ENCODE assay signal across 9 cellular contexts in the genomic region with DNA sequence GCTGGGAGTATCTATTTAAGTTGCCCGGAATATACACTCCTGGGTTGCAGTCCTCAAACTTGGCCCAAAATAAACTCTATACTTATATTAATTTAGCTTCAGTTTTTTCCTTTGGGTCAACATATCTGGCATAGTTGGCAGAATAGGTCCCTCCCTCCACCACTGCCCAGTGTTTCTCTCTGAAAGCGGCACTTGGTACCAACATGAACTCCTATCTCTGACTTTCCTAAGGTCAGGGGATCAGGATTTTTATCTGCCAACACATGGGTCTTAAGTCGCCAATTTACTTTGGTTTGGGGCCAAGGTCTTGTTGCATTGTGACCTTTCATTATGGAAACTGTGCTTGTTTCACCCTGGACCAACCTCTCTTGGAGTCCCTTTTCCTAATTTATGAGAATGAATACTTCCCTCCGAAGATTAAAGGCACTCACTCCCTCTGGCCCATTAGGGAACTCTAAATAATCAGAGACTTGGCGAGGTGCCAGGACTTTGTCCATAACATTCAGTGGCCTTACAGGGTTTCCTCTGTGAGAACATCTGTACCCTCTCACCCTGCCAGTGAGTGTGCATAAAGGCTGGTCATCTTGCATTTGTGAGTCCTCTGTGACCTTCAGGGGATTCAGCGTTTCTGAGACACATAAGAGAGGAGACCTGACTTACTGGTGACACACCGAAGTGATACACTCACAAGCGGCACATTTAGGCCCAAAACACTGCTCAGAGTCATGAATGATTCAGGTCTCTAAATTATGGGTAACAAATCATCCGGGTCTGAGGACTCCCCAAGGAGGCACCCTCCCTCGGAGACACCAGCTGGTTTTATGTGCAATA. TPM values are rescaled to one million over a fixed set of nuclear protein-coding genes. Genes with fewer than 3 reads are reported as not detected.
A peak's percentile ranks its signal among the peaks of the same experiment; 100 is the strongest.
DNase-seq lines count a peak whose midpoint lies in the region; ATAC-seq and TF ChIP-seq lines count a peak whose summit lies in the region.
"Had no signal": no experiment of that assay in that cellular context is flagged by ENCODE, and none has a peak within 500 bp of the region (broad histone marks: within the 10 kb centered on the region; RNA-seq: fewer than 3 reads in every experiment).

No MANE protein-coding gene starts in this region.

- DNase-seq in CD1c-positive myeloid dendritic cell (ENCODE audit: extremely low spot score) (peak; percentile 7), NCI-H146 treated with DMSO at 0.1 percent for 48 hours (lab: John Stamatoyannopoulos, UW; ENCODE audit: unreplicated experiment) (peak; percentile 17), colonic mucosa (peak; percentile 42), myocyte (ENCODE audit: low read depth) (peak; percentile 48), WTC11 (ENCODE audit: low spot score) (no peak), hippocampal formation (lab: John Stamatoyannopoulos, UW) (no peak)

- intact Hi-C loops in colonic mucosa (cut with DNase I) = loop anchor here (5.0 kb wide), 1 partner anchor 40 kb away; no protein-coding TSS in a partner anchor

- POLR2A ChIA-PET in WTC11 (lab: Charles Lee) = no interaction called here

- H3K4me1 Mint-ChIP-seq in WTC11 = peaks cover 14% of the 10 kb centered on the region

- no peaks in the 10 kb centered on the region for H3K36me3 Mint-ChIP-seq in WTC11

- CTCF ChIA-PET in WTC11 (lab: Charles Lee) = no interaction called here

- no peaks in the 10 kb centered on the region for H3K9me3 ChIP-seq in colonic mucosa

- H3K4me3 Mint-ChIP-seq in WTC11 = no peak overlapping the region

- no peak overlapping the region for H3K9ac ChIP-seq in colonic mucosa (ENCODE audit: low read depth in 2 of 2, low read length in 2 of 2)
- H3K9ac ChIP-seq: KMS-11 had no signal

- H3K27me3 ChIP-seq in colonic mucosa = no peaks in the 10 kb centered on the region

- H3K27ac Mint-ChIP-seq in WTC11 = no peak overlapping the region

- no peak overlapping the region for H3K4me3 ChIP-seq in colonic mucosa

- TF ChIP-seq CTCF in colonic mucosa (IDR thresholded peaks at IDR 0.05) (no peak), WTC11 (IDR thresholded peaks at IDR 0.05) (no peak)

- H3K4me1 ChIP-seq in colonic mucosa = no peaks in the 10 kb centered on the region

- H3K27ac ChIP-seq in colonic mucosa = no peak overlapping the region
- H3K27ac ChIP-seq: KMS-11 had no signal

- H3K27me3 Mint-ChIP-seq in WTC11 (ENCODE audit: low read depth) = peaks cover 100% of the 10 kb centered on the region

- no peaks in the 10 kb centered on the region for H3K9me3 Mint-ChIP-seq in WTC11

- H3K36me3 ChIP-seq in colonic mucosa = no peaks in the 10 kb centered on the region

- no peak for ATAC-seq in WTC11
- ATAC-seq in GM19328 (IDR thresholded peaks at IDR 0.05; ENCODE audit: unreplicated experiment) = no peak
- ATAC-seq in HG03039 (IDR thresholded peaks at IDR 0.05; ENCODE audit: unreplicated experiment) = no peak

TF ChIP-seq in WTC11, 78 proteins besides CTCF, POLR2A, EP300 and RAD21:
- TF ChIP-seq, protein P1, sequence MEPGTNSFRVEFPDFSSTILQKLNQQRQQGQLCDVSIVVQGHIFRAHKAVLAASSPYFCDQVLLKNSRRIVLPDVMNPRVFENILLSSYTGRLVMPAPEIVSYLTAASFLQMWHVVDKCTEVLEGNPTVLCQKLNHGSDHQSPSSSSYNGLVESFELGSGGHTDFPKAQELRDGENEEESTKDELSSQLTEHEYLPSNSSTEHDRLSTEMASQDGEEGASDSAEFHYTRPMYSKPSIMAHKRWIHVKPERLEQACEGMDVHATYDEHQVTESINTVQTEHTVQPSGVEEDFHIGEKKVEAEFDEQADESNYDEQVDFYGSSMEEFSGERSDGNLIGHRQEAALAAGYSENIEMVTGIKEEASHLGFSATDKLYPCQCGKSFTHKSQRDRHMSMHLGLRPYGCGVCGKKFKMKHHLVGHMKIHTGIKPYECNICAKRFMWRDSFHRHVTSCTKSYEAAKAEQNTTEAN (CRISPR knock-in tag; IDR thresholded peaks at IDR 0.05) = no peak
- TF ChIP-seq, protein P2, sequence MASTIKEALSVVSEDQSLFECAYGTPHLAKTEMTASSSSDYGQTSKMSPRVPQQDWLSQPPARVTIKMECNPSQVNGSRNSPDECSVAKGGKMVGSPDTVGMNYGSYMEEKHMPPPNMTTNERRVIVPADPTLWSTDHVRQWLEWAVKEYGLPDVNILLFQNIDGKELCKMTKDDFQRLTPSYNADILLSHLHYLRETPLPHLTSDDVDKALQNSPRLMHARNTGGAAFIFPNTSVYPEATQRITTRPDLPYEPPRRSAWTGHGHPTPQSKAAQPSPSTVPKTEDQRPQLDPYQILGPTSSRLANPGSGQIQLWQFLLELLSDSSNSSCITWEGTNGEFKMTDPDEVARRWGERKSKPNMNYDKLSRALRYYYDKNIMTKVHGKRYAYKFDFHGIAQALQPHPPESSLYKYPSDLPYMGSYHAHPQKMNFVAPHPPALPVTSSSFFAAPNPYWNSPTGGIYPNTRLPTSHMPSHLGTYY (CRISPR knock-in tag; IDR thresholded peaks at IDR 0.05) = no peak
- TF ChIP-seq, protein P3, sequence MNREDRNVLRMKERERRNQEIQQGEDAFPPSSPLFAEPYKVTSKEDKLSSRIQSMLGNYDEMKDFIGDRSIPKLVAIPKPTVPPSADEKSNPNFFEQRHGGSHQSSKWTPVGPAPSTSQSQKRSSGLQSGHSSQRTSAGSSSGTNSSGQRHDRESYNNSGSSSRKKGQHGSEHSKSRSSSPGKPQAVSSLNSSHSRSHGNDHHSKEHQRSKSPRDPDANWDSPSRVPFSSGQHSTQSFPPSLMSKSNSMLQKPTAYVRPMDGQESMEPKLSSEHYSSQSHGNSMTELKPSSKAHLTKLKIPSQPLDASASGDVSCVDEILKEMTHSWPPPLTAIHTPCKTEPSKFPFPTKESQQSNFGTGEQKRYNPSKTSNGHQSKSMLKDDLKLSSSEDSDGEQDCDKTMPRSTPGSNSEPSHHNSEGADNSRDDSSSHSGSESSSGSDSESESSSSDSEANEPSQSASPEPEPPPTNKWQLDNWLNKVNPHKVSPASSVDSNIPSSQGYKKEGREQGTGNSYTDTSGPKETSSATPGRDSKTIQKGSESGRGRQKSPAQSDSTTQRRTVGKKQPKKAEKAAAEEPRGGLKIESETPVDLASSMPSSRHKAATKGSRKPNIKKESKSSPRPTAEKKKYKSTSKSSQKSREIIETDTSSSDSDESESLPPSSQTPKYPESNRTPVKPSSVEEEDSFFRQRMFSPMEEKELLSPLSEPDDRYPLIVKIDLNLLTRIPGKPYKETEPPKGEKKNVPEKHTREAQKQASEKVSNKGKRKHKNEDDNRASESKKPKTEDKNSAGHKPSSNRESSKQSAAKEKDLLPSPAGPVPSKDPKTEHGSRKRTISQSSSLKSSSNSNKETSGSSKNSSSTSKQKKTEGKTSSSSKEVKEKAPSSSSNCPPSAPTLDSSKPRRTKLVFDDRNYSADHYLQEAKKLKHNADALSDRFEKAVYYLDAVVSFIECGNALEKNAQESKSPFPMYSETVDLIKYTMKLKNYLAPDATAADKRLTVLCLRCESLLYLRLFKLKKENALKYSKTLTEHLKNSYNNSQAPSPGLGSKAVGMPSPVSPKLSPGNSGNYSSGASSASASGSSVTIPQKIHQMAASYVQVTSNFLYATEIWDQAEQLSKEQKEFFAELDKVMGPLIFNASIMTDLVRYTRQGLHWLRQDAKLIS (CRISPR knock-in tag; IDR thresholded peaks at IDR 0.05; ENCODE audit: borderline replicate concordance) = no peak
- no peak for TF ChIP-seq ZNF232 (CRISPR knock-in tag; IDR thresholded peaks at IDR 0.05)
- TF ChIP-seq, protein P4, sequence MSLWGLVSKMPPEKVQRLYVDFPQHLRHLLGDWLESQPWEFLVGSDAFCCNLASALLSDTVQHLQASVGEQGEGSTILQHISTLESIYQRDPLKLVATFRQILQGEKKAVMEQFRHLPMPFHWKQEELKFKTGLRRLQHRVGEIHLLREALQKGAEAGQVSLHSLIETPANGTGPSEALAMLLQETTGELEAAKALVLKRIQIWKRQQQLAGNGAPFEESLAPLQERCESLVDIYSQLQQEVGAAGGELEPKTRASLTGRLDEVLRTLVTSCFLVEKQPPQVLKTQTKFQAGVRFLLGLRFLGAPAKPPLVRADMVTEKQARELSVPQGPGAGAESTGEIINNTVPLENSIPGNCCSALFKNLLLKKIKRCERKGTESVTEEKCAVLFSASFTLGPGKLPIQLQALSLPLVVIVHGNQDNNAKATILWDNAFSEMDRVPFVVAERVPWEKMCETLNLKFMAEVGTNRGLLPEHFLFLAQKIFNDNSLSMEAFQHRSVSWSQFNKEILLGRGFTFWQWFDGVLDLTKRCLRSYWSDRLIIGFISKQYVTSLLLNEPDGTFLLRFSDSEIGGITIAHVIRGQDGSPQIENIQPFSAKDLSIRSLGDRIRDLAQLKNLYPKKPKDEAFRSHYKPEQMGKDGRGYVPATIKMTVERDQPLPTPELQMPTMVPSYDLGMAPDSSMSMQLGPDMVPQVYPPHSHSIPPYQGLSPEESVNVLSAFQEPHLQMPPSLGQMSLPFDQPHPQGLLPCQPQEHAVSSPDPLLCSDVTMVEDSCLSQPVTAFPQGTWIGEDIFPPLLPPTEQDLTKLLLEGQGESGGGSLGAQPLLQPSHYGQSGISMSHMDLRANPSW (CRISPR knock-in tag; conservative IDR thresholded peaks at IDR 0.05; ENCODE audit: low read depth) = no peak
- TF ChIP-seq GTF2I (CRISPR knock-in tag; conservative IDR thresholded peaks at IDR 0.05) = no peak
- no peak for TF ChIP-seq NFE2L1 (CRISPR knock-in tag; IDR thresholded peaks at IDR 0.05)

RNA-seq across cellular contexts. Expression of a gene that starts 19.7 kb away (rescaled TPM):
- 100 to 1,000 TPM in 1 of 2 donors, 10 to 100 TPM in 1; 73.2 to 115 TPM for total RNA-seq in colonic mucosa
- 195 and 200 TPM in 2 replicates for total RNA-seq in myocyte
- polyA plus RNA-seq in myocyte (2012) = 676 TPM
- 11.0 to 18.0 TPM (median 12.7 TPM) in 3 replicates for total RNA-seq in WTC11 (2021)

RNA-seq across cellular contexts. Expression of a gene that starts 46.0 kb away (rescaled TPM):
- total RNA-seq in colonic mucosa = 10 to 100 TPM; 18.2 to 33.0 TPM
- 50.1 and 70.1 TPM in 2 replicates for total RNA-seq in myocyte
- 28.2 TPM for polyA plus RNA-seq in myocyte (2012)
- total RNA-seq in WTC11 (2021) = 26.8 to 29.7 TPM (median 28.2 TPM) in 3 replicates

Comparison
In these comparisons a context has a peak if more than half of its experiments do, and no peak if none do; other contexts are left out.
1. DNase-seq: peak in CD1c-positive myeloid dendritic cell (single experiment), NCI-H146 treated with DMSO at 0.1 percent for 48 hours (single experiment), colonic mucosa (single experiment) and myocyte (single experiment); none in WTC11 (single experiment) and hippocampal formation (0 of 2).